ENCODE assay signal across 13 cellular contexts in the genomic region with DNA sequence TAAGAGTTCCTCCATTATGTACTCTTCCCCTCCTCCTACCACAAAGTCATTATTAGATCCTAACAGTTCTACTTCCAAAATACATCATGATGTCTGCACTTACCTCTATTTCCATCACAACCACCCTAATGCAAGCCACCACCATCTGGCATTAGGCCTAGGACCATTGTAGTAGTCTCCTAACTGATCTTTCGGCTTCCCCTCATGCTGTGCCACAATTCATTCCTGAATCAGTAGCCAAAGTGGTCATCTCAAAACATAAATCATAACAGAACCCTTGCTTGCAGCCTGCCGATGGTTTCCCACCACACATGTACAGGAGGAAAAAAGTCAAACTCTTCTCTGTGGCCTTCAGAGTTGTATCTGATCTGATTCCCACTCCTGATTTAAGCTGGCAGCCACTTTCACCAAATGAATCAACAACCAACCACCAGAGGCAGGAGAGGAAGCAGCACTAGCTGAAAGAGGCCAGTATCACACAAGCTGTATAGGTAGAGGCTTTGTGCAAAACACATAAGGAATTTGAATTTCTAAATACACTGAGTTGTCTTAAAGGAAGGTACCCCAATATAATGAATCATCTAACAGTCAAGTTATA. TPM values are rescaled to one million over a fixed set of nuclear protein-coding genes. Genes with fewer than 3 reads are reported as not detected.
DNase-seq lines count a peak whose midpoint lies in the region; ATAC-seq and TF ChIP-seq lines count a peak whose summit lies in the region.
"Had no signal": no experiment of that assay in that cellular context is flagged by ENCODE, and none has a peak within 500 bp of the region (broad histone marks: within the 10 kb centered on the region; RNA-seq: fewer than 3 reads in every experiment).

No MANE protein-coding gene starts in this region.

- POLR2A ChIA-PET in activated CD4-positive, alpha-beta memory T cell treated with anti-CD3 and anti-CD28 coated beads, Interleukin-2, amount 10 ng/mL, durations not matched to agents 7 days and 5 days (lab: Charles Lee), result no interaction called here
- POLR2A ChIA-PET in SK-N-SH (lab: Yijun Ruan, JAX), result no interaction called here

- H3F3A ChIP-seq in SK-N-SH (replicated peaks; ENCODE audit: insufficient read depth), result no peaks in the 10 kb centered on the region

- H3K4me3 ChIP-seq in SK-N-SH (ENCODE audit: low read depth in 2 of 2, low read length in 1 of 2), result no peak overlapping the region
- H3K4me3 ChIP-seq: prostate gland, suprapubic skin had no signal

- peak; percentile 69 for DNase-seq in activated naive CD4-positive, alpha-beta T cell treated with anti-CD3 and anti-CD28 coated beads for 36 hours
- DNase-seq in activated naive CD4-positive, alpha-beta T cell (lab: John Stamatoyannopoulos, UW), result no peak
- peak; percentile 38 for DNase-seq in activated CD4-positive, alpha-beta memory T cell treated with anti-CD3 and anti-CD28 coated beads, Interleukin-2, amount 10 ng/mL, durations not matched to agents 7 days and 5 days
- DNase-seq in stimulated activated naive CD8-positive, alpha-beta T cell treated with anti-CD3 and anti-CD28 coated beads, Interleukin-15, amount 100 ng/mL, for 72 hours, result peak in 1 of 2 donors; percentile 57
- no peak for DNase-seq in NCI-H2029 (lab: John Stamatoyannopoulos, UW)
- DNase-seq in ecto neural progenitor cell (ENCODE audit: low spot score), result no peak
- DNase-seq in SK-N-SH, result no peak
- DNase-seq: brain microvascular endothelial cell, GF-D8, NCI-H146 had no signal

- H3K4me1 Mint-ChIP-seq in activated naive CD4-positive, alpha-beta T cell treated with anti-CD3 and anti-CD28 coated beads for 36 hours (ENCODE audit: low read depth), result peaks cover 30% of the 10 kb centered on the region
- peaks cover 21% of the 10 kb centered on the region for H3K4me1 Mint-ChIP-seq in activated CD4-positive, alpha-beta memory T cell treated with anti-CD3 and anti-CD28 coated beads, Interleukin-2, amount 10 ng/mL, durations not matched to agents 7 days and 5 days
- H3K4me1 Mint-ChIP-seq in stimulated activated naive CD8-positive, alpha-beta T cell treated with anti-CD3 and anti-CD28 coated beads, Interleukin-15, amount 100 ng/mL, for 72 hours, result peaks cover 12% of the 10 kb centered on the region

- no peaks in the 10 kb centered on the region for H3K36me3 ChIP-seq in SK-N-SH (replicated peaks in 1 of 2; ENCODE audit: control insufficient read depth in 1 of 2, insufficient read depth in 2 of 2, low read length in 1 of 2)
- H3K36me3 ChIP-seq: brain microvascular endothelial cell, prostate gland, suprapubic skin had no signal

- H3K4me2 ChIP-seq in SK-N-SH, result no peak overlapping the region

- H3K9me2 ChIP-seq in SK-N-SH, result no peaks in the 10 kb centered on the region

- H3K27me3 Mint-ChIP-seq in activated naive CD4-positive, alpha-beta T cell treated with anti-CD3 and anti-CD28 coated beads for 36 hours (ENCODE audit: low read depth), result no peaks in the 10 kb centered on the region
- H3K27me3 Mint-ChIP-seq in activated CD4-positive, alpha-beta memory T cell treated with anti-CD3 and anti-CD28 coated beads, Interleukin-2, amount 10 ng/mL, durations not matched to agents 7 days and 5 days, result no peaks in the 10 kb centered on the region
- H3K27me3 Mint-ChIP-seq in stimulated activated naive CD8-positive, alpha-beta T cell treated with anti-CD3 and anti-CD28 coated beads, Interleukin-15, amount 100 ng/mL, for 72 hours, result no peaks in the 10 kb centered on the region

- CTCF ChIA-PET in activated naive CD4-positive, alpha-beta T cell treated with anti-CD3 and anti-CD28 coated beads for 36 hours (lab: Charles Lee), result interaction anchor here (1.1 to 1.6 kb wide), 3 partner anchors 25 to 84 kb away, joined by 3 to 5 read pairs (median 5); partner anchors contain the start of gene FAM184A
- CTCF ChIA-PET in activated CD4-positive, alpha-beta memory T cell treated with anti-CD3 and anti-CD28 coated beads, Interleukin-2, amount 10 ng/mL, durations not matched to agents 7 days and 5 days (lab: Charles Lee), result interaction anchor here (1.1 to 1.2 kb wide), 2 partner anchors 9 to 58 kb away, joined by 3 read pairs; no protein-coding TSS in a partner anchor
- CTCF ChIA-PET in SK-N-SH (lab: Yijun Ruan, JAX), result interaction anchor here (1.2 kb wide), 1 partner anchor 26 kb away, joined by 3 read pairs; the partner anchor contains the start of gene FAM184A

- no peak overlapping the region for H3K9ac ChIP-seq in SK-N-SH

- TF ChIP-seq EP300 in SK-N-SH (IDR thresholded peaks at IDR 0.05; ENCODE audit: borderline replicate concordance in 1 of 2, low read depth in 1 of 2, low read length in 1 of 2), result no peak

- H3K79me2 ChIP-seq in SK-N-SH (ENCODE audit: insufficient read depth), result no peaks in the 10 kb centered on the region

- H3K27ac ChIP-seq in SK-N-SH (ENCODE audit: low read depth in 2 of 2, low read length in 1 of 2), result no peak overlapping the region
- H3K27ac ChIP-seq: brain microvascular endothelial cell, prostate gland, suprapubic skin had no signal

- peak; percentile 69 for ATAC-seq in HG02678 (IDR thresholded peaks at IDR 0.05; ENCODE audit: unreplicated experiment)
- peak; percentile 94 for ATAC-seq in stimulated activated naive CD8-positive, alpha-beta T cell treated with anti-CD3 and anti-CD28 coated beads, Interleukin-15, amount 100 ng/mL, for 72 hours

- H3K36me3 Mint-ChIP-seq in activated naive CD4-positive, alpha-beta T cell treated with anti-CD3 and anti-CD28 coated beads for 36 hours (ENCODE audit: low read depth), result peaks cover 10% of the 10 kb centered on the region
- peaks cover 3% of the 10 kb centered on the region for H3K36me3 Mint-ChIP-seq in activated CD4-positive, alpha-beta memory T cell treated with anti-CD3 and anti-CD28 coated beads, Interleukin-2, amount 10 ng/mL, durations not matched to agents 7 days and 5 days (ENCODE audit: low read depth)

- no peaks in the 10 kb centered on the region for H3K9me3 ChIP-seq in SK-N-SH
- H3K9me3 ChIP-seq: prostate gland, suprapubic skin had no signal

- intact Hi-C loops in activated naive CD4-positive, alpha-beta T cell treated with anti-CD3 and anti-CD28 coated beads for 36 hours (cut with micrococcal nuclease), result loop anchor here (1.0 to 2.0 kb wide), 4 partner anchors 9 to 262 kb away; no protein-coding TSS in a partner anchor

- no peaks in the 10 kb centered on the region for H3K4me1 ChIP-seq in SK-N-SH (ENCODE audit: control insufficient read depth in 1 of 2, insufficient read depth in 2 of 2, low read depth in 1 of 2, low read length in 1 of 2)
- H3K4me1 ChIP-seq: prostate gland, suprapubic skin had no signal

- no peak for TF ChIP-seq RAD21 in SK-N-SH (IDR thresholded peaks at IDR 0.05; ENCODE audit: low read length)

- 32% methylated on average over 2 of the region's 2 CpGs for WGBS in SK-N-SH (ENCODE audit: low lambda C conversion rate)

- H3K9me3 Mint-ChIP-seq in activated naive CD4-positive, alpha-beta T cell treated with anti-CD3 and anti-CD28 coated beads for 36 hours, result peaks cover 5% of the 10 kb centered on the region
- no peaks in the 10 kb centered on the region for H3K9me3 Mint-ChIP-seq in activated CD4-positive, alpha-beta memory T cell treated with anti-CD3 and anti-CD28 coated beads, Interleukin-2, amount 10 ng/mL, durations not matched to agents 7 days and 5 days
- peaks cover 0 to 9% of the 10 kb centered on the region in 2 donors for H3K9me3 Mint-ChIP-seq in stimulated activated naive CD8-positive, alpha-beta T cell treated with anti-CD3 and anti-CD28 coated beads, Interleukin-15, amount 100 ng/mL, for 72 hours

- no peak overlapping the region for H2AFZ ChIP-seq in SK-N-SH (ENCODE audit: low read depth)

- no peaks in the 10 kb centered on the region for H3K27me3 ChIP-seq in SK-N-SH (ENCODE audit: insufficient read depth)
- H3K27me3 ChIP-seq: brain microvascular endothelial cell, suprapubic skin had no signal

- peak overlapping the region; percentile 30 for H3K27ac Mint-ChIP-seq in activated naive CD4-positive, alpha-beta T cell treated with anti-CD3 and anti-CD28 coated beads for 36 hours
- no peak overlapping the region for H3K27ac Mint-ChIP-seq in activated CD4-positive, alpha-beta memory T cell treated with anti-CD3 and anti-CD28 coated beads, Interleukin-2, amount 10 ng/mL, durations not matched to agents 7 days and 5 days
- peak overlapping the region in 1 of 2 donors; percentile 87 for H3K27ac Mint-ChIP-seq in stimulated activated naive CD8-positive, alpha-beta T cell treated with anti-CD3 and anti-CD28 coated beads, Interleukin-15, amount 100 ng/mL, for 72 hours

- H3K4me3 Mint-ChIP-seq in activated naive CD4-positive, alpha-beta T cell treated with anti-CD3 and anti-CD28 coated beads for 36 hours, result no peak overlapping the region
- no peak overlapping the region for H3K4me3 Mint-ChIP-seq in activated CD4-positive, alpha-beta memory T cell treated with anti-CD3 and anti-CD28 coated beads, Interleukin-2, amount 10 ng/mL, durations not matched to agents 7 days and 5 days
- peak overlapping the region in 1 of 2 donors; percentile 31 for H3K4me3 Mint-ChIP-seq in stimulated activated naive CD8-positive, alpha-beta T cell treated with anti-CD3 and anti-CD28 coated beads, Interleukin-15, amount 100 ng/mL, for 72 hours

- no peak for TF ChIP-seq CTCF in SK-N-SH (IDR thresholded peaks at IDR 0.05)

- H4K20me1 ChIP-seq in SK-N-SH (ENCODE audit: insufficient read depth), result no peaks in the 10 kb centered on the region

TF ChIP-seq in SK-N-SH, 30 proteins besides CTCF, POLR2A, EP300 and RAD21 (continues in another document):
- no peak for TF ChIP-seq FOSL2 (IDR thresholded peaks at IDR 0.05; ENCODE audit: borderline replicate concordance, low read depth)
- no peak for TF ChIP-seq IRF3 (IDR thresholded peaks at IDR 0.05; ENCODE audit: low read depth, low read length)
- no peak for TF ChIP-seq GABPA (IDR thresholded peaks at IDR 0.05; ENCODE audit: low read depth)

RNA-seq across cellular contexts. Expression of gene FAM184A, which starts 26.1 kb away (rescaled TPM):
- total RNA-seq in activated naive CD4-positive, alpha-beta T cell treated with anti-CD3 and anti-CD28 coated beads for 36 hours, result 10 to 100 TPM; 13.5 to 14.0 TPM
- 1 to 10 TPM; 5.4 to 5.9 TPM for total RNA-seq in activated CD4-positive, alpha-beta memory T cell treated with anti-CD3 and anti-CD28 coated beads, Interleukin-2, amount 10 ng/mL, durations not matched to agents 7 days and 5 days
- polyA plus RNA-seq in SK-N-SH (2012; rRNA removed), result 0.38 and 0.49 TPM in 2 replicates
- 0.62 and 0.76 TPM in 2 replicates for polyA plus RNA-seq in SK-N-SH (2012; cell fraction: cytosol; rRNA removed)
- 0.82 and 1.1 TPM in 2 replicates for polyA plus RNA-seq in SK-N-SH (2012; cell fraction: nucleus; rRNA removed)

Comparison
In these comparisons a context has a peak if more than half of its experiments do, and no peak if none do; other contexts are left out.
1. DNase-seq: peak in activated naive CD4-positive, alpha-beta T cell treated with anti-CD3 and anti-CD28 coated beads for 36 hours (single experiment) and activated CD4-positive, alpha-beta memory T cell treated with anti-CD3 and anti-CD28 coated beads, Interleukin-2, amount 10 ng/mL, durations not matched to agents 7 days and 5 days (single experiment); none in activated naive CD4-positive, alpha-beta T cell (0 of 4), NCI-H2029 (single experiment), ecto neural progenitor cell (single experiment) and SK-N-SH (single experiment).